Comparison of ENCODE assay signal across 8 cellular contexts in genomic region chr19:7196721-7197168, GRCh38.
A peak's percentile ranks its signal among the peaks of the same experiment; 100 is the strongest.
DNase-seq lines count a peak whose midpoint lies in the region; ATAC-seq, FAIRE-seq and TF ChIP-seq lines count a peak whose summit lies in the region.

No MANE protein-coding gene starts in this region.

- no peaks in the 10 kb centered on the region for H4K20me1 ChIP-seq in astrocyte (ENCODE audit: insufficient read depth, low read length)

- FAIRE-seq in astrocyte (lab: Jason Lieb, UNC): no peak

- ATAC-seq in HG03520 (IDR thresholded peaks at IDR 0.05; ENCODE audit: unreplicated experiment) (no peak), GM19351 (IDR thresholded peaks at IDR 0.05; ENCODE audit: unreplicated experiment) (no peak)

- DNase-seq in HL-60 (ENCODE audit: low read depth in 1 of 2, low spot score in 1 of 2) (no peak), astrocyte (ENCODE audit: low read depth) (no peak), stromal cell of bone marrow (ENCODE audit: low read depth) (peak; percentile 38), pons (ENCODE audit: low spot score) (no peak), EL (no peak)

- no peak for TF ChIP-seq CTCF in HL-60 (IDR thresholded peaks at IDR 0.05; ENCODE audit: insufficient read depth, low read length)
- TF ChIP-seq CTCF in astrocyte (IDR thresholded peaks at IDR 0.05; ENCODE audit: insufficient read depth, low read depth, low read length): no peak

- H3K9ac ChIP-seq in astrocyte (ENCODE audit: low read length) (no peak overlapping the region), iPS-20b (ENCODE audit: low read depth, low read length) (peak overlapping the region; percentile 51; the same call in 1 of the 2 replicates)

- H3K27ac ChIP-seq in HL-60 (replicated peaks) (no peak overlapping the region), astrocyte (ENCODE audit: low read depth, low read length) (no peak overlapping the region), iPS-20b (ENCODE audit: low read length) (no peak overlapping the region)

- H3K4me1 ChIP-seq in astrocyte (ENCODE audit: insufficient read depth, low read length) (peaks cover 6% of the 10 kb centered on the region), iPS-20b (ENCODE audit: insufficient read depth, low read length) (no peaks in the 10 kb centered on the region)

- H3K9me3 ChIP-seq in astrocyte (ENCODE audit: insufficient read depth, low read depth, low read length): no peaks in the 10 kb centered on the region
- no peaks in the 10 kb centered on the region for H3K9me3 ChIP-seq in iPS-20b (ENCODE audit: insufficient read depth, low read depth, low read length)

- H3K36me3 Mint-ChIP-seq in astrocyte (ENCODE audit: low read depth, unreplicated experiment): no peaks in the 10 kb centered on the region

- no peaks in the 10 kb centered on the region for H3K27me3 Mint-ChIP-seq in astrocyte (ENCODE audit: low read depth, unreplicated experiment)

- no peaks in the 10 kb centered on the region for H3K4me1 Mint-ChIP-seq in astrocyte (ENCODE audit: low read depth, unreplicated experiment)

- H3K36me3 ChIP-seq in astrocyte (ENCODE audit: insufficient read depth, low read length) (no peaks in the 10 kb centered on the region), iPS-20b (ENCODE audit: insufficient read depth, low read depth, low read length) (no peaks in the 10 kb centered on the region)

- H3K79me2 ChIP-seq in astrocyte (ENCODE audit: insufficient read depth, low read length): no peaks in the 10 kb centered on the region

- peak overlapping the region; percentile 99 for H3K4me2 ChIP-seq in astrocyte (ENCODE audit: low read length)

- peak overlapping the region; percentile 87 for H3K27ac Mint-ChIP-seq in astrocyte (ENCODE audit: unreplicated experiment)

- no peaks in the 10 kb centered on the region for H3K27me3 ChIP-seq in HL-60 (ENCODE audit: insufficient read depth, poor library complexity, severe bottlenecking)
- peaks cover 4% of the 10 kb centered on the region for H3K27me3 ChIP-seq in astrocyte (ENCODE audit: insufficient read depth, low read length)
- no peaks in the 10 kb centered on the region; the same call in 1 of the 2 replicates for H3K27me3 ChIP-seq in iPS-20b (ENCODE audit: insufficient read depth, low read length)

- H3K9me3 Mint-ChIP-seq in astrocyte (ENCODE audit: unreplicated experiment): no peaks in the 10 kb centered on the region

- H2AFZ ChIP-seq in astrocyte (ENCODE audit: low read depth, low read length): peak overlapping the region; percentile 97

- peak overlapping the region; percentile 69; the same call in 1 of the 2 replicates for H3K4me3 ChIP-seq in HL-60 (replicated peaks; ENCODE audit: insufficient read depth, low read length)
- H3K4me3 ChIP-seq in astrocyte (ENCODE audit: insufficient read depth, low read depth, low read length): peak overlapping the region; percentile 37
- peak overlapping the region; percentile 59 for H3K4me3 ChIP-seq in iPS-20b (ENCODE audit: low read length)

- H3K4me3 Mint-ChIP-seq in astrocyte (ENCODE audit: unreplicated experiment): peak overlapping the region; percentile 77
